In genomic region chr10:38094158-38094922, GRCh38 we compare ENCODE assay signal across 1 cellular context.
A peak's percentile ranks its signal among the peaks of the same experiment; 100 is the strongest.
TF ChIP-seq lines count a peak whose summit lies in the region.

TSS of gene ZNF37A (plus strand) at chr10:38094337. CDS start at chr10:38096618, 2,281 bp downstream.

TF ChIP-seq in HepG2, 621 proteins besides CTCF, POLR2A, EP300 and RAD21 (continued from another document and continues in another):
- TF ChIP-seq ZNF687 (CRISPR knock-in tag; IDR thresholded peaks at IDR 0.05) (peak; percentile 82), STAT6 (CRISPR knock-in tag; IDR thresholded peaks at IDR 0.05; ENCODE audit: borderline replicate concordance) (peak; percentile 45; the same call in 1 of the 2 replicates), ZNF607 (CRISPR knock-in tag; IDR thresholded peaks at IDR 0.05; ENCODE audit: borderline replicate concordance) (0 out of 2 replicates have a peak, but pooled peaks have one; percentile 25), GMEB1 (CRISPR knock-in tag; IDR thresholded peaks at IDR 0.05; ENCODE audit: borderline replicate concordance) (peak; percentile 83), CEBPZ (IDR thresholded peaks at IDR 0.05; ENCODE audit: low read length) (no peak), ZNF768 (CRISPR knock-in tag; IDR thresholded peaks at IDR 0.05) (peak; percentile 36; the same call in 1 of the 2 replicates), MEIS2 (CRISPR knock-in tag; IDR thresholded peaks at IDR 0.05) (peak; percentile 24; the same call in 1 of the 2 replicates), ARNT2 (CRISPR knock-in tag; IDR thresholded peaks at IDR 0.05; ENCODE audit: low read depth) (peak; percentile 82), DRAP1 (CRISPR knock-in tag; IDR thresholded peaks at IDR 0.05) (peak; percentile 95), ZBTB25 (CRISPR knock-in tag; IDR thresholded peaks at IDR 0.05) (no peak), CENPBD1 (CRISPR knock-in tag; IDR thresholded peaks at IDR 0.05; ENCODE audit: borderline replicate concordance, low read depth) (peak; percentile 39; the same call in 1 of the 2 replicates), IRX3 (CRISPR knock-in tag; IDR thresholded peaks at IDR 0.05; ENCODE audit: borderline replicate concordance, low read depth) (0 out of 2 replicates have a peak, but pooled peaks have one; percentile 64), RERE (CRISPR knock-in tag; IDR thresholded peaks at IDR 0.05; ENCODE audit: low read depth) (no peak), PCBP2 (optimal IDR thresholded peaks at IDR 0.05; ENCODE audit: low read depth, low read length, poor library complexity, severe bottlenecking) (no peak), ATF4 (CRISPR knock-in tag; IDR thresholded peaks at IDR 0.05) (no peak), MBNL3 (CRISPR knock-in tag; conservative IDR thresholded peaks at IDR 0.05) (no peak), GATAD1 (CRISPR knock-in tag; IDR thresholded peaks at IDR 0.05) (peak; percentile 66; the same call in 1 of the 2 replicates), ZNF468 (CRISPR knock-in tag; IDR thresholded peaks at IDR 0.05) (no peak), HMGXB4 (CRISPR knock-in tag; IDR thresholded peaks at IDR 0.05; ENCODE audit: borderline replicate concordance in 1 of 2, low read depth in 1 of 2) (peak in 1 of 2 experiments; percentile 64; a peak in 2 of 4 replicates), KDM3A (CRISPR knock-in tag; IDR thresholded peaks at IDR 0.05; ENCODE audit: low read depth) (0 out of 2 replicates have a peak, but pooled peaks have one; percentile 42), SMAD3 (CRISPR knock-in tag; IDR thresholded peaks at IDR 0.05) (0 out of 2 replicates have a peak, but pooled peaks have one; percentile 24), FOSL2 (CRISPR knock-in tag; IDR thresholded peaks at IDR 0.05) (0 out of 2 replicates have a peak, but pooled peaks have one; percentile 3), ETV6 (CRISPR knock-in tag; conservative IDR thresholded peaks at IDR 0.05) (0 out of 2 replicates have a peak, but pooled peaks have one; percentile 18)
